ENCODE assay signal across 21 cellular contexts in the genomic region with DNA sequence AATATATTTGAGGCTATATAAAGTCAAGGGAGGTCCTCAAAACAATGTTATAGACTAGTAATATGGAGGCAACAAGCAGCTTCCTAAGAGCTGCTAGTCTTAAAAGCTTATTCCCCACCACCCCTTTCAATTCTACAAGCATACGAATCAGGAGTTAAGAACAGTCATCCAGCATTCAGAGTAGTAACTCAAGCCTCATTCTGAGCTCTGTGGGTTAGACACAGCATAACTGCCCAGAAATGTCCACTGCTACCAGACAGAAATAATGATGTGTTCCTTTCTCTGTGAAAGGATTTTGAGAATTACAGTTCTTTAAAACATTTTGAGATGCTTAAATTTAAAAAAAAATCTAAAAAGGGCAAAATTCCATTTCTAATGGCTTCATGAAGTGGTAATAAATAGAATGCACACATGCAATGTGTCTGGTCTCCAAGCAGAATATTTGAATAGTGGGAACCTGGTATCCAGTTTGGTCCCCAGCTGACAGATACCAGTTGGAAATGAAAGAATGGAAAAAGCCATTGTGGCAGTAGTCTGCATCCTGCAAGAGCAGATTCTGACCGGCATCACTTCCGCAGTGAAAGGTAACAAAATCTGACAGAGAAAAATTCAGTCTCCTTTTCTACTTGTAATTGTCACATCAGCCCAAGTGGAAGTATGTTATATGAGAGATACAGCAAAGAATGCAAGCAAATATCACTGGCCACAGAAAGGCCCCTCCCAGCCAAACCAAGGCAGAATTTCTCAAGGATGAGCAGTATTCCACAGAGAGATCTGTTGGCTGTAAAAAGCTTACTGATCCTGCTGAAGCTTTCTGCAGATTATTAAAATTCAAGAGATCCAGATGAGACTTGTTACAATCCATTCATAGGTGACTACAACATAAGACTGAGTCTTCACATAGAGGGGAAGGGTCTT.
DNase-seq lines count a peak whose midpoint lies in the region; ATAC-seq and TF ChIP-seq lines count a peak whose summit lies in the region.
"Had no signal": no experiment of that assay in that cellular context is flagged by ENCODE, and none has a peak within 500 bp of the region (broad histone marks: within the 10 kb centered on the region; RNA-seq: fewer than 3 reads in every experiment).

No MANE protein-coding gene starts in this region.

- H3K9me3 ChIP-seq in subcutaneous abdominal adipose tissue (ENCODE audit: control insufficient read depth in 5 of 5, low read length in 5 of 5) (no peaks in the 10 kb centered on the region), heart left ventricle (no peaks in the 10 kb centered on the region)
- H3K9me3 ChIP-seq: BE2C, SJSA1, suprapubic skin had no signal

- H3K27me3 Mint-ChIP-seq in HFFc6 (ENCODE audit: insufficient read depth) = no peaks in the 10 kb centered on the region; the same call in 1 of the 2 replicates

- H3K27ac Mint-ChIP-seq in HFFc6 = peak overlapping the region; percentile 55

- no peak overlapping the region for H3K4me3 ChIP-seq in brain microvascular endothelial cell (ENCODE audit: low read depth, low read length)
- no peak overlapping the region for H3K4me3 ChIP-seq in subcutaneous abdominal adipose tissue (ENCODE audit: low read depth in 1 of 5, low read length in 5 of 5)
- no peak overlapping the region for H3K4me3 ChIP-seq in heart left ventricle
- H3K4me3 ChIP-seq: dorsolateral prefrontal cortex, SJSA1, suprapubic skin had no signal

- peak overlapping the region; percentile 13; the same call in 1 of the 2 replicates for H3K4me3 Mint-ChIP-seq in HFFc6

- H3K36me3 Mint-ChIP-seq in HFFc6 (ENCODE audit: low read depth) = no peaks in the 10 kb centered on the region

- H3K36me3 ChIP-seq in brain microvascular endothelial cell (replicated peaks) (no peaks in the 10 kb centered on the region), subcutaneous abdominal adipose tissue (ENCODE audit: control insufficient read depth in 5 of 5, insufficient read depth in 5 of 5, low read length in 5 of 5) (no peaks in the 10 kb centered on the region), heart left ventricle (no peaks in the 10 kb centered on the region)
- H3K36me3 ChIP-seq: BE2C, SJSA1, suprapubic skin had no signal

- intact Hi-C loops in heart left ventricle (cut with DNase I) = loop anchor here in 1 of 10 donors (10.0 kb wide), 1 partner anchor 115 kb away; no protein-coding TSS in a partner anchor

- DNase-seq in HFFc6 (peak; percentile 69), brain microvascular endothelial cell (peak; percentile 61), iris pigment epithelial cell (ENCODE audit: low read depth) (peak; percentile 71), NCI-H1417 treated with DMSO at 0.1 percent for 48 hours (lab: John Stamatoyannopoulos, UW) (no peak), heart left ventricle (no peak)
- DNase-seq: activated CD4-positive, alpha-beta T cell treated with anti-CD3 and anti-CD28 coated beads for 4 hours; BE2C; dorsolateral prefrontal cortex; erythroblast; kidney glomerular epithelial cell; NCI-H1105; NCI-H2171; nucleus accumbens; right cardiac atrium; stimulated activated CD4-positive, alpha-beta T cell treated with anti-CD3 and anti-CD28 coated beads, Interleukin-2, amount 100 ng/mL, for 48 hours; T-helper 9 cell had no signal

- TF ChIP-seq POLR2A in heart left ventricle (IDR thresholded peaks at IDR 0.05) = no peak

- H3K9me3 Mint-ChIP-seq in HFFc6 = no peaks in the 10 kb centered on the region

- ATAC-seq in GM21390 (IDR thresholded peaks at IDR 0.05; ENCODE audit: unreplicated experiment) = no peak
- ATAC-seq in heart left ventricle = no peak

- H3K4me1 Mint-ChIP-seq in HFFc6 (ENCODE audit: low read depth) = peaks cover 35% of the 10 kb centered on the region

- peaks cover 2 to 24% (median 21%) of the 10 kb centered on the region in 5 donors for H3K4me1 ChIP-seq in subcutaneous abdominal adipose tissue (ENCODE audit: control insufficient read depth in 5 of 5, insufficient read depth in 5 of 5, low read length in 5 of 5)
- peaks cover 0 to 29% (median 9%) of the 10 kb centered on the region in 12 donors for H3K4me1 ChIP-seq in heart left ventricle
- H3K4me1 ChIP-seq: SJSA1 had no signal

- no peak overlapping the region for H3K9ac ChIP-seq in subcutaneous abdominal adipose tissue (ENCODE audit: low read length in 5 of 5)
- H3K9ac ChIP-seq: KMS-11 had no signal

- 84 to 93% (median 87%) methylated on average over 3 of the region's 3 CpGs for WGBS in heart left ventricle, 4 donors

- TF ChIP-seq CTCF in HFFc6 (IDR thresholded peaks at IDR 0.05) = no peak
- TF ChIP-seq CTCF in brain microvascular endothelial cell (IDR thresholded peaks at IDR 0.05; ENCODE audit: low read depth, low read length, missing control alignments) = no peak
- no peak for TF ChIP-seq CTCF in heart left ventricle (IDR thresholded peaks at IDR 0.05)

- in situ Hi-C loops in brain microvascular endothelial cell (cut with HindIII; ENCODE audit: low pct_ligation_motif_present, low sequenced_read_pairs) = no loop called here

- no peaks in the 10 kb centered on the region for H3K27me3 ChIP-seq in brain microvascular endothelial cell (replicated peaks)
- H3K27me3 ChIP-seq in subcutaneous abdominal adipose tissue (ENCODE audit: control insufficient read depth in 5 of 5, insufficient read depth in 4 of 5, low read length in 5 of 5) = no peaks in the 10 kb centered on the region
- no peaks in the 10 kb centered on the region for H3K27me3 ChIP-seq in heart left ventricle
- H3K27me3 ChIP-seq: BE2C, dorsolateral prefrontal cortex, SJSA1, suprapubic skin had no signal

- H3K27ac ChIP-seq in brain microvascular endothelial cell (no peak overlapping the region), subcutaneous abdominal adipose tissue (ENCODE audit: low read depth, low read length) (peak overlapping the region; percentile 61), heart left ventricle (peak overlapping the region in 1 of 12 donors; percentile 14)
- H3K27ac ChIP-seq: dorsolateral prefrontal cortex, KMS-11, SJSA1, suprapubic skin had no signal

Comparison
In these comparisons a context has a peak if more than half of its experiments do, and no peak if none do; other contexts are left out.
1. DNase-seq: peak in HFFc6 (single experiment), brain microvascular endothelial cell (single experiment) and iris pigment epithelial cell (single experiment); none in NCI-H1417 treated with DMSO at 0.1 percent for 48 hours (single experiment) and heart left ventricle (0 of 5).